Comparison of ENCODE assay signal across 8 cellular contexts in the genomic region with DNA sequence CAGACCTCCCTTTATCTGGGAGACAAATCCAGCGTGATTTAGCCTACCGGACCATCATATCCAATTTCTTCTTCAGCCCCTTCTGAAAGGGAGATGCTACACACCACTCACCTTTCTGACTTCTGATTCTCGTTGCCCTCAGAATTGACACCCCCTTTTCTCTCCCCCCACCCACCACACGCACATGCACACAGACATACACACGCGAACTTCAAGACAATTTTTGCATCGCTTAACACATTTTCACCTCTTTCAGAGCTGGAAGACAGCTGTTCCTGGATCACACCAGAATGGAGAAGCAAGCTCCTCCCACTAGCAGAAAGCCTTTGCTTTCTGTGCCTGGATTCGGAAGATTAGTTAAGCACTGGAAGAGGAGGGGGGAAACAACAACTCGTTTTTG. TPM values are rescaled to one million over a fixed set of nuclear protein-coding genes. Genes with fewer than 3 reads are reported as not detected.
DNase-seq lines count a peak whose midpoint lies in the region; ATAC-seq and TF ChIP-seq lines count a peak whose summit lies in the region.

No MANE protein-coding gene starts in this region.

- no peaks in the 10 kb centered on the region for H3K9me3 ChIP-seq in neural cell (ENCODE audit: low read length)

- H3K4me2 ChIP-seq in neural cell (ENCODE audit: low read length): peak overlapping the region; percentile 53

- peak; percentile 2 for DNase-seq in DMS153 treated with DMSO at 0.1 percent for 48 hours (lab: John Stamatoyannopoulos, UW; ENCODE audit: unreplicated experiment)
- no peak for DNase-seq in DMS153 (lab: John Stamatoyannopoulos, UW)
- peak; percentile 10 for DNase-seq in NCI-H446 treated with DMSO at 0.1 percent for 48 hours (lab: John Stamatoyannopoulos, UW)
- peak; percentile 51 for DNase-seq in ecto neural progenitor cell (ENCODE audit: low spot score)
- DNase-seq in stimulated activated CD4-positive, alpha-beta T cell treated with anti-CD3 and anti-CD28 coated beads, Interleukin-4, amount 100 ng/mL, for 4 hours: no peak
- no peak for DNase-seq in effector CD8-positive, alpha-beta T cell (lab: John Stamatoyannopoulos, UW)

- no peak for TF ChIP-seq CTCF in neural cell (IDR thresholded peaks at IDR 0.05; ENCODE audit: poor library complexity, severe bottlenecking)

- H3K4me3 ChIP-seq in neural cell (ENCODE audit: low read length): peak overlapping the region; percentile 77

- H3K9ac ChIP-seq in neural cell (ENCODE audit: low read length): peak overlapping the region; percentile 82

- no peaks in the 10 kb centered on the region for H4K20me1 ChIP-seq in neural cell (ENCODE audit: insufficient read depth)

- peak overlapping the region; percentile 80 for H2AFZ ChIP-seq in neural cell (ENCODE audit: low read depth, low read length)

- no peaks in the 10 kb centered on the region for H3K27me3 ChIP-seq in neural cell (ENCODE audit: insufficient read depth, low read depth, low read length)

- TF ChIP-seq RAD21 in neural cell (conservative IDR thresholded peaks at IDR 0.05): no peak

- H3K36me3 ChIP-seq in neural cell (ENCODE audit: insufficient read depth, low read length): no peaks in the 10 kb centered on the region

- no peak for ATAC-seq in HG02970 (IDR thresholded peaks at IDR 0.05; ENCODE audit: low FRiP score, unreplicated experiment)

- peak overlapping the region; percentile 81 for H3K27ac ChIP-seq in neural cell (ENCODE audit: low read length)

- H3K79me2 ChIP-seq in neural cell (replicated peaks; ENCODE audit: insufficient read depth, low read length): no peaks in the 10 kb centered on the region

- H3F3A ChIP-seq in neural cell (ENCODE audit: insufficient read depth, low read length, poor library complexity, severe bottlenecking): no peaks in the 10 kb centered on the region

- H3K9me2 ChIP-seq in neural cell (ENCODE audit: insufficient read depth, low read length): no peaks in the 10 kb centered on the region

- TF ChIP-seq EP300 in neural cell (conservative IDR thresholded peaks at IDR 0.05; ENCODE audit: poor library complexity, severe bottlenecking): no peak

TF ChIP-seq in neural cell, 6 proteins besides CTCF, POLR2A, EP300 and RAD21:
- no peak for TF ChIP-seq TAF1 (IDR thresholded peaks at IDR 0.05; ENCODE audit: low read depth)
- TF ChIP-seq, protein P1, sequence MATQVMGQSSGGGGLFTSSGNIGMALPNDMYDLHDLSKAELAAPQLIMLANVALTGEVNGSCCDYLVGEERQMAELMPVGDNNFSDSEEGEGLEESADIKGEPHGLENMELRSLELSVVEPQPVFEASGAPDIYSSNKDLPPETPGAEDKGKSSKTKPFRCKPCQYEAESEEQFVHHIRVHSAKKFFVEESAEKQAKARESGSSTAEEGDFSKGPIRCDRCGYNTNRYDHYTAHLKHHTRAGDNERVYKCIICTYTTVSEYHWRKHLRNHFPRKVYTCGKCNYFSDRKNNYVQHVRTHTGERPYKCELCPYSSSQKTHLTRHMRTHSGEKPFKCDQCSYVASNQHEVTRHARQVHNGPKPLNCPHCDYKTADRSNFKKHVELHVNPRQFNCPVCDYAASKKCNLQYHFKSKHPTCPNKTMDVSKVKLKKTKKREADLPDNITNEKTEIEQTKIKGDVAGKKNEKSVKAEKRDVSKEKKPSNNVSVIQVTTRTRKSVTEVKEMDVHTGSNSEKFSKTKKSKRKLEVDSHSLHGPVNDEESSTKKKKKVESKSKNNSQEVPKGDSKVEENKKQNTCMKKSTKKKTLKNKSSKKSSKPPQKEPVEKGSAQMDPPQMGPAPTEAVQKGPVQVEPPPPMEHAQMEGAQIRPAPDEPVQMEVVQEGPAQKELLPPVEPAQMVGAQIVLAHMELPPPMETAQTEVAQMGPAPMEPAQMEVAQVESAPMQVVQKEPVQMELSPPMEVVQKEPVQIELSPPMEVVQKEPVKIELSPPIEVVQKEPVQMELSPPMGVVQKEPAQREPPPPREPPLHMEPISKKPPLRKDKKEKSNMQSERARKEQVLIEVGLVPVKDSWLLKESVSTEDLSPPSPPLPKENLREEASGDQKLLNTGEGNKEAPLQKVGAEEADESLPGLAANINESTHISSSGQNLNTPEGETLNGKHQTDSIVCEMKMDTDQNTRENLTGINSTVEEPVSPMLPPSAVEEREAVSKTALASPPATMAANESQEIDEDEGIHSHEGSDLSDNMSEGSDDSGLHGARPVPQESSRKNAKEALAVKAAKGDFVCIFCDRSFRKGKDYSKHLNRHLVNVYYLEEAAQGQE (IDR thresholded peaks at IDR 0.05; ENCODE audit: borderline replicate concordance): no peak
- TF ChIP-seq MXI1 (conservative IDR thresholded peaks at IDR 0.05; ENCODE audit: poor library complexity, severe bottlenecking): peak; percentile 52

RNA-seq across cellular contexts. Expression of a gene that starts 1.0 kb away (rescaled TPM):
- 66.1 and 70.5 TPM in 2 replicates for polyA plus RNA-seq in neural cell
- 57.7 and 61.4 TPM in 2 replicates for polyA minus RNA-seq in neural cell

RNA-seq across cellular contexts. Expression of a gene that starts 56.6 kb away (rescaled TPM):
- polyA plus RNA-seq in neural cell: 2.2 and 7.0 TPM in 2 replicates
- polyA minus RNA-seq in neural cell: 5.8 and 7.3 TPM in 2 replicates

Comparison
In these comparisons a context has a peak if more than half of its experiments do, and no peak if none do; other contexts are left out.
1. DNase-seq: peak in DMS153 treated with DMSO at 0.1 percent for 48 hours (single experiment), NCI-H446 treated with DMSO at 0.1 percent for 48 hours (single experiment) and ecto neural progenitor cell (single experiment); none in DMS153 (single experiment), stimulated activated CD4-positive, alpha-beta T cell treated with anti-CD3 and anti-CD28 coated beads, Interleukin-4, amount 100 ng/mL, for 4 hours (0 of 2) and effector CD8-positive, alpha-beta T cell (single experiment).